Comparison of ENCODE assay signal across 9 cellular contexts in genomic region chr2:56749152-56749752, GRCh38.
DNase-seq lines count a peak whose midpoint lies in the region; ATAC-seq and TF ChIP-seq lines count a peak whose summit lies in the region.
"Had no signal": no experiment of that assay in that cellular context is flagged by ENCODE, and none has a peak within 500 bp of the region (broad histone marks: within the 10 kb centered on the region; RNA-seq: fewer than 3 reads in every experiment).

No MANE protein-coding gene starts in this region.

- TF ChIP-seq CTCF in HL-60 (IDR thresholded peaks at IDR 0.05; ENCODE audit: insufficient read depth, low read length) = peak; percentile 0
- peak; percentile 76 for TF ChIP-seq CTCF in type B pancreatic cell (conservative IDR thresholded peaks at IDR 0.05)

- H3K36me3 Mint-ChIP-seq in type B pancreatic cell = no peaks in the 10 kb centered on the region
- H3K36me3 Mint-ChIP-seq: CD4-positive, CD25-positive, alpha-beta regulatory T cell had no signal

- peak; percentile 59 for DNase-seq in NCI-H510A treated with DMSO at 0.1 percent for 48 hours (lab: John Stamatoyannopoulos, UW)
- no peak for DNase-seq in NCI-H510A (lab: John Stamatoyannopoulos, UW)
- no peak for DNase-seq in HL-60 (ENCODE audit: low read depth in 1 of 2, low spot score in 1 of 2)
- peak; percentile 43 for DNase-seq in RPMI7951 (ENCODE audit: low read depth)
- DNase-seq in glomerular endothelial cell (ENCODE audit: extremely low read depth, low read depth, low spot score) = peak; percentile 36
- DNase-seq in type B pancreatic cell (ENCODE audit: extremely low spot score, unreplicated experiment) = no peak
- no peak for DNase-seq in OCI-M2 (lab: John Stamatoyannopoulos, UW; ENCODE audit: unreplicated experiment)

- H3K27ac ChIP-seq in HL-60 (replicated peaks) = no peak overlapping the region

- no peak for ATAC-seq in HG02763 (IDR thresholded peaks at IDR 0.05; ENCODE audit: unreplicated experiment)

- no peaks in the 10 kb centered on the region for H3K27me3 ChIP-seq in HL-60 (ENCODE audit: insufficient read depth, poor library complexity, severe bottlenecking)

- no peak overlapping the region for H3K4me3 ChIP-seq in HL-60 (replicated peaks; ENCODE audit: insufficient read depth, low read length)

- H3K27ac Mint-ChIP-seq in type B pancreatic cell = no peak overlapping the region
- H3K27ac Mint-ChIP-seq: CD4-positive, CD25-positive, alpha-beta regulatory T cell had no signal

- H3K4me1 Mint-ChIP-seq in type B pancreatic cell (ENCODE audit: unreplicated experiment) = no peaks in the 10 kb centered on the region
- H3K4me1 Mint-ChIP-seq: CD4-positive, CD25-positive, alpha-beta regulatory T cell had no signal

- H3K9me3 Mint-ChIP-seq in type B pancreatic cell = no peaks in the 10 kb centered on the region

- no peak overlapping the region for H3K4me3 Mint-ChIP-seq in type B pancreatic cell
- H3K4me3 Mint-ChIP-seq: CD4-positive, CD25-positive, alpha-beta regulatory T cell had no signal

- H3K27me3 Mint-ChIP-seq in type B pancreatic cell = peaks cover 12% of the 10 kb centered on the region
- H3K27me3 Mint-ChIP-seq: CD4-positive, CD25-positive, alpha-beta regulatory T cell had no signal

Comparison
In these comparisons a context has a peak if more than half of its experiments do, and no peak if none do; other contexts are left out.
1. DNase-seq: peak in NCI-H510A treated with DMSO at 0.1 percent for 48 hours (single experiment), RPMI7951 (single experiment) and glomerular endothelial cell (single experiment); none in NCI-H510A (single experiment), HL-60 (0 of 2), type B pancreatic cell (single experiment) and OCI-M2 (single experiment).